In genomic region chr2:119234021-119235019, GRCh38 we compare ENCODE assay signal across 8 cellular contexts. TPM values are rescaled to one million over a fixed set of nuclear protein-coding genes. Genes with fewer than 3 reads are reported as not detected.
A peak's percentile ranks its signal among the peaks of the same experiment; 100 is the strongest.
DNase-seq lines count a peak whose midpoint lies in the region; ATAC-seq and TF ChIP-seq lines count a peak whose summit lies in the region.

No MANE protein-coding gene starts in this region.

- no peak overlapping the region for H2BK5ac ChIP-seq in mesenchymal stem cell (ENCODE audit: low read depth, low read length, poor library complexity, severe bottlenecking)

- H3K27me3 ChIP-seq in Karpas-422 (ENCODE audit: low read length) (no peaks in the 10 kb centered on the region), mesenchymal stem cell (ENCODE audit: control insufficient read depth in 1 of 2, insufficient read depth in 1 of 2, low read length in 2 of 2) (no peaks in the 10 kb centered on the region)

- H3K4ac ChIP-seq in mesenchymal stem cell (ENCODE audit: low read depth in 1 of 2, low read length in 2 of 2), result no peak overlapping the region

- TF ChIP-seq CTCF in astrocyte of the cerebellum (IDR thresholded peaks at IDR 0.05; ENCODE audit: low read depth, low read length, missing control alignments), result peak; percentile 44

- H4K91ac ChIP-seq in mesenchymal stem cell (ENCODE audit: low read length), result no peak overlapping the region

- peaks cover 24% of the 10 kb centered on the region for H4K20me1 ChIP-seq in Karpas-422 (ENCODE audit: insufficient read depth, low read depth, low read length)

- H3K4me2 ChIP-seq in Karpas-422 (ENCODE audit: low read depth, low read length, poor library complexity, severe bottlenecking) (no peak overlapping the region), mesenchymal stem cell (ENCODE audit: low read length, poor library complexity, severe bottlenecking) (no peak overlapping the region)

- in situ Hi-C loops in astrocyte of the cerebellum (cut with HindIII; ENCODE audit: low sequenced_read_pairs), result no loop called here

- H2BK120ac ChIP-seq in mesenchymal stem cell (ENCODE audit: low read depth, low read length), result no peak overlapping the region

- peak overlapping the region in 1 of 2 experiments; percentile 18 for H3K23ac ChIP-seq in mesenchymal stem cell (ENCODE audit: low read length in 2 of 2)

- H3K14ac ChIP-seq in mesenchymal stem cell (ENCODE audit: low read length in 2 of 2), result peak overlapping the region in 1 of 2 experiments; percentile 38

- H3K36me3 ChIP-seq in Karpas-422 (ENCODE audit: insufficient read depth, low read length) (no peaks in the 10 kb centered on the region), mesenchymal stem cell (ENCODE audit: control insufficient read depth in 1 of 2, insufficient read depth in 2 of 2, low read depth in 1 of 2, low read length in 2 of 2) (peaks cover 0 to 15% of the 10 kb centered on the region in 2 experiments)

- H2AK5ac ChIP-seq in mesenchymal stem cell (ENCODE audit: low read length, severe bottlenecking), result no peak overlapping the region

- H3K79me2 ChIP-seq in Karpas-422 (ENCODE audit: low read length), result no peaks in the 10 kb centered on the region

- H2AFZ ChIP-seq in Karpas-422 (ENCODE audit: low read length) (no peak overlapping the region), mesenchymal stem cell (ENCODE audit: low read depth, low read length) (no peak overlapping the region)

- H3K9me3 ChIP-seq in Karpas-422 (ENCODE audit: low read length) (no peaks in the 10 kb centered on the region), mesenchymal stem cell (ENCODE audit: control insufficient read depth, low read length) (no peaks in the 10 kb centered on the region)

- 69% methylated on average over 12 of the region's 13 CpGs for WGBS in mesenchymal stem cell

- peak overlapping the region in 1 of 2 experiments; percentile 71 for H3K18ac ChIP-seq in mesenchymal stem cell (ENCODE audit: low read depth in 1 of 2, low read length in 2 of 2)

- H3K4me1 ChIP-seq in Karpas-422 (ENCODE audit: low read length) (peaks cover 24% of the 10 kb centered on the region), mesenchymal stem cell (ENCODE audit: control insufficient read depth, insufficient read depth, low read depth, low read length) (peaks cover 52% of the 10 kb centered on the region)

- H2BK15ac ChIP-seq in mesenchymal stem cell (ENCODE audit: low read depth, poor library complexity, severe bottlenecking), result no peak overlapping the region

- no peak overlapping the region for H2BK12ac ChIP-seq in mesenchymal stem cell (ENCODE audit: low read length in 2 of 2)

- H3K79me1 ChIP-seq in mesenchymal stem cell (replicated peaks; ENCODE audit: low read length, poor library complexity, severe bottlenecking), result peaks cover 38% of the 10 kb centered on the region

- DNase-seq in ELR (ENCODE audit: low read depth) (peak; percentile 37), Karpas-422 (peak; percentile 78), astrocyte of the cerebellum (ENCODE audit: low read depth) (no peak), mesenchymal stem cell (peak; percentile 30), germinal center (ENCODE audit: low spot score) (no peak), NCI-H510A (lab: John Stamatoyannopoulos, UW) (no peak)
- no peak for DNase-seq in stimulated activated naive CD4-positive, alpha-beta T cell (lab: John Stamatoyannopoulos, UW)

- H3K9ac ChIP-seq in Karpas-422 (ENCODE audit: low read length) (no peak overlapping the region), mesenchymal stem cell (ENCODE audit: low read length) (no peak overlapping the region)

- H3K9me2 ChIP-seq in Karpas-422 (replicated peaks; ENCODE audit: insufficient read depth, low read length), result no peaks in the 10 kb centered on the region

- no peak overlapping the region for H3K4me3 ChIP-seq in Karpas-422 (ENCODE audit: low read length)
- no peak overlapping the region for H3K4me3 ChIP-seq in astrocyte of the cerebellum (ENCODE audit: low read depth, low read length)
- no peak overlapping the region for H3K4me3 ChIP-seq in mesenchymal stem cell (ENCODE audit: insufficient read depth in 1 of 2, low read depth in 1 of 2, low read length in 2 of 2)

- no peak overlapping the region for H4K8ac ChIP-seq in mesenchymal stem cell (ENCODE audit: low read length)

- ATAC-seq in GM18519 (IDR thresholded peaks at IDR 0.05; ENCODE audit: low FRiP score, unreplicated experiment), result no peak

- no peak overlapping the region for H3K27ac ChIP-seq in Karpas-422 (ENCODE audit: low read length)
- H3K27ac ChIP-seq in mesenchymal stem cell (ENCODE audit: low read length, poor library complexity, severe bottlenecking), result peak overlapping the region; percentile 5

RNA-seq across cellular contexts. Expression of gene STEAP3, which starts 10.7 kb away (rescaled TPM):
- total RNA-seq in Karpas-422 (2014; rRNA removed; shearing (Covaris generic); ENCODE audit: low replicate concordance), result not detected in 2 replicates
- polyA plus RNA-seq in mesenchymal stem cell (2013, experiment 1 of 2), result 25.2 TPM
- polyA plus RNA-seq in mesenchymal stem cell (2013, experiment 2 of 2), result 25.9 TPM

Comparison
In these comparisons a context has a peak if more than half of its experiments do, and no peak if none do; other contexts are left out.
1. DNase-seq: peak in ELR (single experiment), Karpas-422 (single experiment) and mesenchymal stem cell (single experiment); none in astrocyte of the cerebellum (single experiment), germinal center (single experiment), stimulated activated naive CD4-positive, alpha-beta T cell (0 of 6) and NCI-H510A (single experiment).